In genomic region chr15:91852741-91853500, GRCh38 we compare ENCODE assay signal across 8 cellular contexts. TPM values are rescaled to one million over a fixed set of nuclear protein-coding genes. Genes with fewer than 3 reads are reported as not detected.
DNase-seq lines count a peak whose midpoint lies in the region; FAIRE-seq and TF ChIP-seq lines count a peak whose summit lies in the region.

No MANE protein-coding gene starts in this region.

- no peaks in the 10 kb centered on the region for H3K36me3 Mint-ChIP-seq in astrocyte (ENCODE audit: low read depth, unreplicated experiment)

- no peaks in the 10 kb centered on the region for H3K27me3 Mint-ChIP-seq in astrocyte (ENCODE audit: low read depth, unreplicated experiment)

- H3K27ac Mint-ChIP-seq in astrocyte (ENCODE audit: unreplicated experiment): no peak overlapping the region

- H3K27ac ChIP-seq in astrocyte (ENCODE audit: low read depth, low read length): peak overlapping the region; percentile 58
- H3K27ac ChIP-seq in hepatocyte: peak overlapping the region; percentile 66

- peak overlapping the region; percentile 88 for H3K4me3 Mint-ChIP-seq in astrocyte (ENCODE audit: unreplicated experiment)

- WGBS in hepatocyte (ENCODE audit: low lambda C conversion rate, missing lambda C conversion rate): 3% methylated on average over 59 of the region's 70 CpGs

- no peaks in the 10 kb centered on the region for H3K9me2 ChIP-seq in hepatocyte (replicated peaks; ENCODE audit: insufficient read depth)

- peaks cover 23% of the 10 kb centered on the region for H4K20me1 ChIP-seq in astrocyte (ENCODE audit: insufficient read depth, low read length)
- H4K20me1 ChIP-seq in hepatocyte (ENCODE audit: insufficient read depth, poor library complexity, severe bottlenecking): no peaks in the 10 kb centered on the region

- no peaks in the 10 kb centered on the region for H3K9me3 Mint-ChIP-seq in astrocyte (ENCODE audit: unreplicated experiment)

- H3K9me3 ChIP-seq in astrocyte (ENCODE audit: insufficient read depth, low read depth, low read length) (no peaks in the 10 kb centered on the region), hepatocyte (ENCODE audit: low read depth) (no peaks in the 10 kb centered on the region)

- H3K4me2 ChIP-seq in astrocyte (ENCODE audit: low read length) (peak overlapping the region; percentile 98), hepatocyte (peak overlapping the region; percentile 96)

- DNase-seq in GM04504 (ENCODE audit: low read depth) (peak; percentile 30), H54 (ENCODE audit: insufficient read length, low spot score) (peak; percentile 59), T-helper 22 cell (ENCODE audit: low read depth) (peak; percentile 55), astrocyte (ENCODE audit: low read depth) (peak; percentile 41), hepatocyte (ENCODE audit: low spot score) (peak; percentile 77), putamen (ENCODE audit: low spot score) (peak; percentile 86), DMS79 (lab: John Stamatoyannopoulos, UW) (no peak)

- H3K9ac ChIP-seq in astrocyte (ENCODE audit: low read length): peak overlapping the region; percentile 82

- H3K4me1 ChIP-seq in astrocyte (ENCODE audit: insufficient read depth, low read length) (peaks cover 10% of the 10 kb centered on the region), hepatocyte (ENCODE audit: insufficient read depth) (no peaks in the 10 kb centered on the region)

- TF ChIP-seq CTCF in LNCAP (IDR thresholded peaks at IDR 0.05) (peak; percentile 75), astrocyte (IDR thresholded peaks at IDR 0.05; ENCODE audit: insufficient read depth, low read depth, low read length) (peak; percentile 30), hepatocyte (IDR thresholded peaks at IDR 0.05; ENCODE audit: poor library complexity) (peak; percentile 63)

- H3K79me2 ChIP-seq in astrocyte (ENCODE audit: insufficient read depth, low read length): no peaks in the 10 kb centered on the region
- no peaks in the 10 kb centered on the region for H3K79me2 ChIP-seq in hepatocyte

- TF ChIP-seq POLR2A in H54 (IDR thresholded peaks at IDR 0.05; ENCODE audit: low read depth, low read length): no peak; the same call in 1 of the 2 replicates

- no peaks in the 10 kb centered on the region for H3K36me3 ChIP-seq in astrocyte (ENCODE audit: insufficient read depth, low read length)
- H3K36me3 ChIP-seq in hepatocyte (replicated peaks; ENCODE audit: insufficient read depth, low read depth): no peaks in the 10 kb centered on the region

- H3K27me3 ChIP-seq in astrocyte (ENCODE audit: insufficient read depth, low read length): no peaks in the 10 kb centered on the region
- H3K27me3 ChIP-seq in hepatocyte: peaks cover 42% of the 10 kb centered on the region

- H3K4me1 Mint-ChIP-seq in astrocyte (ENCODE audit: low read depth, unreplicated experiment): peaks cover 7% of the 10 kb centered on the region

- FAIRE-seq in H54 (lab: Jason Lieb, UNC) (no peak), astrocyte (lab: Jason Lieb, UNC) (no peak)

- H2AFZ ChIP-seq in astrocyte (ENCODE audit: low read depth, low read length): peak overlapping the region; percentile 97
- H2AFZ ChIP-seq in hepatocyte: peak overlapping the region; percentile 88

- H3K4me3 ChIP-seq in astrocyte (ENCODE audit: insufficient read depth, low read depth, low read length) (peak overlapping the region; percentile 69), hepatocyte (peak overlapping the region; percentile 82)

RNA-seq across cellular contexts. Expression of gene SLCO3A1, which starts 0.6 kb away (rescaled TPM):
- total RNA-seq in astrocyte (9.4 and 11.4 TPM in 2 replicates), hepatocyte (1.3 and 1.5 TPM in 2 replicates)
- 4.5 and 5.4 TPM in 2 replicates for polyA plus RNA-seq in hepatocyte
